ENCODE assay signal across 1 cellular context in genomic region chr12:108134744-108135143, GRCh38.
TF ChIP-seq lines count a peak whose summit lies in the region.

No MANE protein-coding gene starts in this region.

TF ChIP-seq in HepG2, 621 proteins besides CTCF, POLR2A, EP300 and RAD21 (continued from another document):
- no peak for TF ChIP-seq HMG20A (CRISPR knock-in tag; IDR thresholded peaks at IDR 0.05; ENCODE audit: borderline replicate concordance)
